Comparison of ENCODE assay signal across 24 cellular contexts in genomic region chr5:172672696-172673095, GRCh38.
"Had no signal": no experiment of that assay in that cellular context is flagged by ENCODE, and none has a peak within 500 bp of the region (broad histone marks: within the 10 kb centered on the region; RNA-seq: fewer than 3 reads in every experiment).

No MANE protein-coding gene starts in this region.

- H3K36me3 ChIP-seq: neutrophil, uterus had no signal

- H3K27ac ChIP-seq: neutrophil, stomach, suprapubic skin, tibial nerve had no signal

- H3K4me3 ChIP-seq: stomach, suprapubic skin, tibial nerve, uterus had no signal

- H3K27me3 ChIP-seq: stomach, suprapubic skin, tibial nerve, uterus had no signal

- H3K9me3 ChIP-seq: neutrophil, stomach, suprapubic skin, tibial nerve, uterus had no signal

- H3K27ac Mint-ChIP-seq: activated CD8-positive, alpha-beta T cell treated with anti-CD3 and anti-CD28 coated beads, Interleukin-2, amount 10 ng/mL, durations not matched to agents 7 days and 5 days; activated T-helper 1 cell treated with anti-CD3 and anti-CD28 coated beads, Interleukin-12 subunit alpha, Interleukin-12 subunit beta, Interleukin-2, Interleukin-4 antibody, amounts not matched to agents 30 ng/mL and 10 ng/mL and 1 ng/mL, durations not matched to agents 14 hours and 24 hours and 36 hours; endodermal cell; immature natural killer cell; mesothelial cell of epicardium; nephron; stimulated activated effector memory CD8-positive, alpha-beta T cell treated with anti-CD3 and anti-CD28 coated beads, Interleukin-12 subunit alpha, Interleukin-12 subunit beta, amount 100 ng/mL, for 72 hours had no signal

- DNase-seq: activated CD4-positive, alpha-beta T cell treated with anti-CD3 and anti-CD28 coated beads for 1 hour; activated CD4-positive, alpha-beta T cell treated with anti-CD3 and anti-CD28 coated beads, Interleukin-2, amount 50 U/mL, for 1 hour; activated CD8-positive, alpha-beta T cell treated with anti-CD3 and anti-CD28 coated beads, Interleukin-2, amount 10 ng/mL, durations not matched to agents 7 days and 5 days; activated gamma-delta T cell; activated naive CD4-positive, alpha-beta T cell treated with anti-CD3 and anti-CD28 coated beads, Interleukin-2, amount 50 U/mL, for 16 hours; anterior cingulate cortex; endodermal cell; immature natural killer cell; left ventricle myocardium superior; mammary epithelial cell; small intestine; stimulated activated CD4-positive, alpha-beta T cell treated with anti-CD3 and anti-CD28 coated beads, Interleukin-2, amount 100 ng/mL, for 24 hours; stomach; T-helper 9 cell; uterus had no signal

- H3K27me3 Mint-ChIP-seq: brain had no signal

- H3K36me3 Mint-ChIP-seq: stimulated activated effector memory CD8-positive, alpha-beta T cell treated with anti-CD3 and anti-CD28 coated beads, Interleukin-12 subunit alpha, Interleukin-12 subunit beta, amount 100 ng/mL, for 72 hours had no signal

- ATAC-seq: activated CD8-positive, alpha-beta T cell treated with anti-CD3 and anti-CD28 coated beads, Interleukin-2, amount 10 ng/mL, durations not matched to agents 7 days and 5 days; left ventricle myocardium superior; sciatic nerve; stimulated activated effector memory CD8-positive, alpha-beta T cell treated with anti-CD3 and anti-CD28 coated beads, Interleukin-12 subunit alpha, Interleukin-12 subunit beta, amount 100 ng/mL, for 72 hours had no signal

- H3K9me3 Mint-ChIP-seq: activated T-helper 1 cell treated with anti-CD3 and anti-CD28 coated beads, Interleukin-12 subunit alpha, Interleukin-12 subunit beta, Interleukin-2, Interleukin-4 antibody, amounts not matched to agents 30 ng/mL and 10 ng/mL and 1 ng/mL, durations not matched to agents 14 hours and 24 hours and 36 hours; brain; endodermal cell; mesothelial cell of epicardium; nephron; stimulated activated effector memory CD8-positive, alpha-beta T cell treated with anti-CD3 and anti-CD28 coated beads, Interleukin-12 subunit alpha, Interleukin-12 subunit beta, amount 100 ng/mL, for 72 hours had no signal

- H3K4me1 ChIP-seq: uterus had no signal

- H3K4me1 Mint-ChIP-seq: endodermal cell; immature natural killer cell; stimulated activated effector memory CD8-positive, alpha-beta T cell treated with anti-CD3 and anti-CD28 coated beads, Interleukin-12 subunit alpha, Interleukin-12 subunit beta, amount 100 ng/mL, for 72 hours had no signal

- H3K4me3 Mint-ChIP-seq: activated CD8-positive, alpha-beta T cell treated with anti-CD3 and anti-CD28 coated beads, Interleukin-2, amount 10 ng/mL, durations not matched to agents 7 days and 5 days; activated T-helper 1 cell treated with anti-CD3 and anti-CD28 coated beads, Interleukin-12 subunit alpha, Interleukin-12 subunit beta, Interleukin-2, Interleukin-4 antibody, amounts not matched to agents 30 ng/mL and 10 ng/mL and 1 ng/mL, durations not matched to agents 14 hours and 24 hours and 36 hours; brain; endodermal cell; immature natural killer cell; mesothelial cell of epicardium; nephron; stimulated activated effector memory CD8-positive, alpha-beta T cell treated with anti-CD3 and anti-CD28 coated beads, Interleukin-12 subunit alpha, Interleukin-12 subunit beta, amount 100 ng/mL, for 72 hours had no signal
